ENCODE assay signal across 8 cellular contexts in genomic region chr17:38798614-38799500, GRCh38.
DNase-seq lines count a peak whose midpoint lies in the region; ATAC-seq and TF ChIP-seq lines count a peak whose summit lies in the region.

No MANE protein-coding gene starts in this region.

- H3K27me3 ChIP-seq in stomach smooth muscle (ENCODE audit: control insufficient read depth in 1 of 2, insufficient read depth in 2 of 2, low read length in 2 of 2): no peaks in the 10 kb centered on the region

- peak overlapping the region; percentile 97 to 100 (median 98) for H3K4me3 Mint-ChIP-seq in nephron

- no peaks in the 10 kb centered on the region for H3K27me3 Mint-ChIP-seq in nephron (ENCODE audit: low read depth)

- H3K4me3 ChIP-seq in fibroblast of mammary gland (ENCODE audit: control insufficient read depth, low read depth, low read length): peak overlapping the region; percentile 77
- H3K4me3 ChIP-seq in stomach smooth muscle (ENCODE audit: low read length in 2 of 2): peak overlapping the region; percentile 84 to 93

- ATAC-seq in HG02970 (IDR thresholded peaks at IDR 0.05; ENCODE audit: low FRiP score, unreplicated experiment): peak; percentile 21

- H3K9me3 ChIP-seq in stomach smooth muscle (ENCODE audit: control insufficient read depth in 2 of 2, low read length in 2 of 2): no peaks in the 10 kb centered on the region

- peaks cover 61% of the 10 kb centered on the region for H3K36me3 Mint-ChIP-seq in nephron (ENCODE audit: low read depth)

- H3K27ac ChIP-seq in stomach smooth muscle (ENCODE audit: low read length): peak overlapping the region; percentile 74

- DNase-seq in NK-92 treated with Interleukin-12 subunit alpha and Interleukin-12 subunit beta, amount 100 ng/mL, for 24 hours (lab: John Stamatoyannopoulos, UW): peak; percentile 61
- DNase-seq in NK-92 (lab: John Stamatoyannopoulos, UW; ENCODE audit: unreplicated experiment): no peak
- peak; percentile 68 for DNase-seq in NOMO-1 treated with DMSO at 0.1 percent for 48 hours (lab: John Stamatoyannopoulos, UW; ENCODE audit: unreplicated experiment)
- peak; percentile 40 for DNase-seq in activated T-helper 1 cell treated with Interleukin-2 at 50 U/mL for 16 hours (ENCODE audit: low read depth)
- DNase-seq in fibroblast of mammary gland (ENCODE audit: low read depth): peak; percentile 37

- H3K4me1 ChIP-seq in stomach smooth muscle (ENCODE audit: control insufficient read depth, insufficient read depth, low read length): peaks cover 20% of the 10 kb centered on the region

- peaks cover 31% of the 10 kb centered on the region for H3K4me1 Mint-ChIP-seq in nephron

- peak overlapping the region; percentile 96 to 99 (median 99) for H3K27ac Mint-ChIP-seq in nephron

- peaks cover 16 to 22% of the 10 kb centered on the region in 2 donors for H3K36me3 ChIP-seq in stomach smooth muscle (ENCODE audit: control insufficient read depth in 2 of 2, insufficient read depth in 2 of 2, low read length in 2 of 2)

- TF ChIP-seq CTCF in fibroblast of mammary gland (conservative IDR thresholded peaks at IDR 0.05; ENCODE audit: control insufficient read depth, insufficient read depth, low read depth, low read length) (no peak), nephron (IDR thresholded peaks at IDR 0.05; ENCODE audit: unreplicated experiment in 3 of 3) (no peak)

- no peaks in the 10 kb centered on the region for H3K9me3 Mint-ChIP-seq in nephron

- H3K9ac ChIP-seq in stomach smooth muscle (ENCODE audit: low read length in 2 of 2): peak overlapping the region; percentile 75 to 88
